In the genomic region with DNA sequence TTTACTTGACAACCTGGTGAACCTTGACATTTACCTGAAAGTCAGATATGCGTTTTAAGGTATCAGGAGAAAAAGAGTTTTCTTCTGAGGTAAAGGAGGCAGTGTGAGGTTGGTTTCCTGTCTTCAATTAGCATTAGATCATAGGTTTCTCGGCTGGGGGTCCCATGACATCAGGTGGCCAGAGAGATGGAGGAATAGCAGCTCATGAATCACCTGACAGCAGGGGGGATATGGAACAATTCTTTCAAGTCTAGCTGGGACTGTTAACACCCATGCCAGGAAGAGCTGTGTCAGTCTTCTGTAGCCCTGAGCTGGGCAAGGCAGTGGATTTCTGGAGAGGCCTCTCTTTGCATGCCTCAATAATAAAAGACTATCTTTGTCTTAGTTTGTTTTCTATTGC, we compare ENCODE assay signal across 1 cellular context.
A peak's percentile ranks its signal among the peaks of the same experiment; 100 is the strongest.
TF ChIP-seq lines count a peak whose summit lies in the region.

No MANE protein-coding gene starts in this region.

TF ChIP-seq in HEK293, 187 proteins besides CTCF, POLR2A, EP300 and RAD21 (continued from another document and continues in another):
- TF ChIP-seq MZF1 (tag by site-specific recombination; IDR thresholded peaks at IDR 0.05; ENCODE audit: borderline replicate concordance) (no peak), ZNF660 (tag by site-specific recombination; IDR thresholded peaks at IDR 0.05) (0 out of 2 replicates have a peak, but pooled peaks have one; percentile 52), ZNF777 (tag by site-specific recombination; IDR thresholded peaks at IDR 0.05; ENCODE audit: borderline replicate concordance) (no peak), ZNF837 (tag by site-specific recombination; IDR thresholded peaks at IDR 0.05) (no peak), ZNF248 (tag by site-specific recombination; IDR thresholded peaks at IDR 0.05) (no peak), ZNF16 (tag by site-specific recombination; IDR thresholded peaks at IDR 0.05; ENCODE audit: low read depth) (no peak), ZNF76 (tag by site-specific recombination; IDR thresholded peaks at IDR 0.05; ENCODE audit: borderline replicate concordance, low read depth) (no peak), ZNF658 (tag by site-specific recombination; IDR thresholded peaks at IDR 0.05) (no peak), BCL11A (tag by site-specific recombination; IDR thresholded peaks at IDR 0.05; ENCODE audit: low read depth) (0 out of 2 replicates have a peak, but pooled peaks have one; percentile 21), OVOL3 (tag by site-specific recombination; IDR thresholded peaks at IDR 0.05) (no peak), GLI4 (tag by site-specific recombination; IDR thresholded peaks at IDR 0.05) (no peak), ZNF621 (tag by site-specific recombination; IDR thresholded peaks at IDR 0.05) (no peak), ZNF544 (tag by site-specific recombination; IDR thresholded peaks at IDR 0.05) (no peak), ZIC2 (tag by site-specific recombination; IDR thresholded peaks at IDR 0.05) (peak; percentile 87), ZNF221 (tag by site-specific recombination; IDR thresholded peaks at IDR 0.05; ENCODE audit: borderline replicate concordance) (no peak), OSR2 (tag by site-specific recombination; IDR thresholded peaks at IDR 0.05) (no peak; the same call in 1 of the 2 replicates), FEZF1 (tag by site-specific recombination; IDR thresholded peaks at IDR 0.05) (no peak), ZBTB21 (tag by site-specific recombination; IDR thresholded peaks at IDR 0.05) (peak; percentile 80)
- TF ChIP-seq, protein P1, sequence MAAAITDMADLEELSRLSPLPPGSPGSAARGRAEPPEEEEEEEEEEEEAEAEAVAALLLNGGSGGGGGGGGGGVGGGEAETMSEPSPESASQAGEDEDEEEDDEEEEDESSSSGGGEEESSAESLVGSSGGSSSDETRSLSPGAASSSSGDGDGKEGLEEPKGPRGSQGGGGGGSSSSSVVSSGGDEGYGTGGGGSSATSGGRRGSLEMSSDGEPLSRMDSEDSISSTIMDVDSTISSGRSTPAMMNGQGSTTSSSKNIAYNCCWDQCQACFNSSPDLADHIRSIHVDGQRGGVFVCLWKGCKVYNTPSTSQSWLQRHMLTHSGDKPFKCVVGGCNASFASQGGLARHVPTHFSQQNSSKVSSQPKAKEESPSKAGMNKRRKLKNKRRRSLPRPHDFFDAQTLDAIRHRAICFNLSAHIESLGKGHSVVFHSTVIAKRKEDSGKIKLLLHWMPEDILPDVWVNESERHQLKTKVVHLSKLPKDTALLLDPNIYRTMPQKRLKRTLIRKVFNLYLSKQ (tag by site-specific recombination; IDR thresholded peaks at IDR 0.05; ENCODE audit: borderline replicate concordance) = no peak
- TF ChIP-seq, protein P2, sequence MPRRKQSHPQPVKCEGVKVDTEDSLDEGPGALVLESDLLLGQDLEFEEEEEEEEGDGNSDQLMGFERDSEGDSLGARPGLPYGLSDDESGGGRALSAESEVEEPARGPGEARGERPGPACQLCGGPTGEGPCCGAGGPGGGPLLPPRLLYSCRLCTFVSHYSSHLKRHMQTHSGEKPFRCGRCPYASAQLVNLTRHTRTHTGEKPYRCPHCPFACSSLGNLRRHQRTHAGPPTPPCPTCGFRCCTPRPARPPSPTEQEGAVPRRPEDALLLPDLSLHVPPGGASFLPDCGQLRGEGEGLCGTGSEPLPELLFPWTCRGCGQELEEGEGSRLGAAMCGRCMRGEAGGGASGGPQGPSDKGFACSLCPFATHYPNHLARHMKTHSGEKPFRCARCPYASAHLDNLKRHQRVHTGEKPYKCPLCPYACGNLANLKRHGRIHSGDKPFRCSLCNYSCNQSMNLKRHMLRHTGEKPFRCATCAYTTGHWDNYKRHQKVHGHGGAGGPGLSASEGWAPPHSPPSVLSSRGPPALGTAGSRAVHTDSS (tag by site-specific recombination; IDR thresholded peaks at IDR 0.05) = no peak; the same call in 1 of the 2 replicates
- TF ChIP-seq, protein P3, sequence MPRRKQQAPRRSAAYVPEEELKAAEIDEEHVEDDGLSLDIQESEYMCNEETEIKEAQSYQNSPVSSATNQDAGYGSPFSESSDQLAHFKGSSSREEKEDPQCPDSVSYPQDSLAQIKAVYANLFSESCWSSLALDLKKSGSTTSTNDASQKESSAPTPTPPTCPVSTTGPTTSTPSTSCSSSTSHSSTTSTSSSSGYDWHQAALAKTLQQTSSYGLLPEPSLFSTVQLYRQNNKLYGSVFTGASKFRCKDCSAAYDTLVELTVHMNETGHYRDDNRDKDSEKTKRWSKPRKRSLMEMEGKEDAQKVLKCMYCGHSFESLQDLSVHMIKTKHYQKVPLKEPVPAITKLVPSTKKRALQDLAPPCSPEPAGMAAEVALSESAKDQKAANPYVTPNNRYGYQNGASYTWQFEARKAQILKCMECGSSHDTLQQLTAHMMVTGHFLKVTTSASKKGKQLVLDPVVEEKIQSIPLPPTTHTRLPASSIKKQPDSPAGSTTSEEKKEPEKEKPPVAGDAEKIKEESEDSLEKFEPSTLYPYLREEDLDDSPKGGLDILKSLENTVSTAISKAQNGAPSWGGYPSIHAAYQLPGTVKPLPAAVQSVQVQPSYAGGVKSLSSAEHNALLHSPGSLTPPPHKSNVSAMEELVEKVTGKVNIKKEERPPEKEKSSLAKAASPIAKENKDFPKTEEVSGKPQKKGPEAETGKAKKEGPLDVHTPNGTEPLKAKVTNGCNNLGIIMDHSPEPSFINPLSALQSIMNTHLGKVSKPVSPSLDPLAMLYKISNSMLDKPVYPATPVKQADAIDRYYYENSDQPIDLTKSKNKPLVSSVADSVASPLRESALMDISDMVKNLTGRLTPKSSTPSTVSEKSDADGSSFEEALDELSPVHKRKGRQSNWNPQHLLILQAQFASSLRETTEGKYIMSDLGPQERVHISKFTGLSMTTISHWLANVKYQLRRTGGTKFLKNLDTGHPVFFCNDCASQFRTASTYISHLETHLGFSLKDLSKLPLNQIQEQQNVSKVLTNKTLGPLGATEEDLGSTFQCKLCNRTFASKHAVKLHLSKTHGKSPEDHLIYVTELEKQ (tag by site-specific recombination; IDR thresholded peaks at IDR 0.05; ENCODE audit: borderline replicate concordance) = peak; percentile 57; the same call in 1 of the 2 replicates
- TF ChIP-seq, protein P4, sequence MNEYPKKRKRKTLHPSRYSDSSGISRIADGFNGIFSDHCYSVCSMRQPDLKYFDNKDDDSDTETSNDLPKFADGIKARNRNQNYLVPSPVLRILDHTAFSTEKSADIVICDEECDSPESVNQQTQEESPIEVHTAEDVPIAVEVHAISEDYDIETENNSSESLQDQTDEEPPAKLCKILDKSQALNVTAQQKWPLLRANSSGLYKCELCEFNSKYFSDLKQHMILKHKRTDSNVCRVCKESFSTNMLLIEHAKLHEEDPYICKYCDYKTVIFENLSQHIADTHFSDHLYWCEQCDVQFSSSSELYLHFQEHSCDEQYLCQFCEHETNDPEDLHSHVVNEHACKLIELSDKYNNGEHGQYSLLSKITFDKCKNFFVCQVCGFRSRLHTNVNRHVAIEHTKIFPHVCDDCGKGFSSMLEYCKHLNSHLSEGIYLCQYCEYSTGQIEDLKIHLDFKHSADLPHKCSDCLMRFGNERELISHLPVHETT (tag by site-specific recombination; IDR thresholded peaks at IDR 0.05) = peak; percentile 75; the same call in 1 of the 2 replicates
- TF ChIP-seq, protein P5, sequence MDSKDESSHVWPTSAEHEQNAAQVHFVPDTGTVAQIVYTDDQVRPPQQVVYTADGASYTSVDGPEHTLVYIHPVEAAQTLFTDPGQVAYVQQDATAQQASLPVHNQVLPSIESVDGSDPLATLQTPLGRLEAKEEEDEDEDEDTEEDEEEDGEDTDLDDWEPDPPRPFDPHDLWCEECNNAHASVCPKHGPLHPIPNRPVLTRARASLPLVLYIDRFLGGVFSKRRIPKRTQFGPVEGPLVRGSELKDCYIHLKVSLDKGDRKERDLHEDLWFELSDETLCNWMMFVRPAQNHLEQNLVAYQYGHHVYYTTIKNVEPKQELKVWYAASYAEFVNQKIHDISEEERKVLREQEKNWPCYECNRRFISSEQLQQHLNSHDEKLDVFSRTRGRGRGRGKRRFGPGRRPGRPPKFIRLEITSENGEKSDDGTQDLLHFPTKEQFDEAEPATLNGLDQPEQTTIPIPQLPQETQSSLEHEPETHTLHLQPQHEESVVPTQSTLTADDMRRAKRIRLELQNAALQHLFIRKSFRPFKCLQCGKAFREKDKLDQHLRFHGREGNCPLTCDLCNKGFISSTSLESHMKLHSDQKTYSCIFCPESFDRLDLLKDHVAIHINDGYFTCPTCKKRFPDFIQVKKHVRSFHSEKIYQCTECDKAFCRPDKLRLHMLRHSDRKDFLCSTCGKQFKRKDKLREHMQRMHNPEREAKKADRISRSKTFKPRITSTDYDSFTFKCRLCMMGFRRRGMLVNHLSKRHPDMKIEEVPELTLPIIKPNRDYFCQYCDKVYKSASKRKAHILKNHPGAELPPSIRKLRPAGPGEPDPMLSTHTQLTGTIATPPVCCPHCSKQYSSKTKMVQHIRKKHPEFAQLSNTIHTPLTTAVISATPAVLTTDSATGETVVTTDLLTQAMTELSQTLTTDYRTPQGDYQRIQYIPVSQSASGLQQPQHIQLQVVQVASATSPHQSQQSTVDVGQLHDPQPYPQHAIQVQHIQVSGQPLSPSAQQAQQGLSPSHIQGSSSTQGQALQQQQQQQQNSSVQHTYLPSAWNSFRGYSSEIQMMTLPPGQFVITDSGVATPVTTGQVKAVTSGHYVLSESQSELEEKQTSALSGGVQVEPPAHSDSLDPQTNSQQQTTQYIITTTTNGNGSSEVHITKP (tag by site-specific recombination; IDR thresholded peaks at IDR 0.05) = no peak
- TF ChIP-seq, protein P6, sequence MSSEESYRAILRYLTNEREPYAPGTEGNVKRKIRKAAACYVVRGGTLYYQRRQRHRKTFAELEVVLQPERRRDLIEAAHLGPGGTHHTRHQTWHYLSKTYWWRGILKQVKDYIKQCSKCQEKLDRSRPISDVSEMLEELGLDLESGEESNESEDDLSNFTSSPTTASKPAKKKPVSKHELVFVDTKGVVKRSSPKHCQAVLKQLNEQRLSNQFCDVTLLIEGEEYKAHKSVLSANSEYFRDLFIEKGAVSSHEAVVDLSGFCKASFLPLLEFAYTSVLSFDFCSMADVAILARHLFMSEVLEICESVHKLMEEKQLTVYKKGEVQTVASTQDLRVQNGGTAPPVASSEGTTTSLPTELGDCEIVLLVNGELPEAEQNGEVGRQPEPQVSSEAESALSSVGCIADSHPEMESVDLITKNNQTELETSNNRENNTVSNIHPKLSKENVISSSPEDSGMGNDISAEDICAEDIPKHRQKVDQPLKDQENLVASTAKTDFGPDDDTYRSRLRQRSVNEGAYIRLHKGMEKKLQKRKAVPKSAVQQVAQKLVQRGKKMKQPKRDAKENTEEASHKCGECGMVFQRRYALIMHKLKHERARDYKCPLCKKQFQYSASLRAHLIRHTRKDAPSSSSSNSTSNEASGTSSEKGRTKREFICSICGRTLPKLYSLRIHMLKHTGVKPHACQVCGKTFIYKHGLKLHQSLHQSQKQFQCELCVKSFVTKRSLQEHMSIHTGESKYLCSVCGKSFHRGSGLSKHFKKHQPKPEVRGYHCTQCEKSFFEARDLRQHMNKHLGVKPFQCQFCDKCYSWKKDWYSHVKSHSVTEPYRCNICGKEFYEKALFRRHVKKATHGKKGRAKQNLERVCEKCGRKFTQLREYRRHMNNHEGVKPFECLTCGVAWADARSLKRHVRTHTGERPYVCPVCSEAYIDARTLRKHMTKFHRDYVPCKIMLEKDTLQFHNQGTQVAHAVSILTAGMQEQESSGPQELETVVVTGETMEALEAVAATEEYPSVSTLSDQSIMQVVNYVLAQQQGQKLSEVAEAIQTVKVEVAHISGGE (tag by site-specific recombination; conservative IDR thresholded peaks at IDR 0.05; ENCODE audit: low read depth) = no peak
- TF ChIP-seq, protein P7, sequence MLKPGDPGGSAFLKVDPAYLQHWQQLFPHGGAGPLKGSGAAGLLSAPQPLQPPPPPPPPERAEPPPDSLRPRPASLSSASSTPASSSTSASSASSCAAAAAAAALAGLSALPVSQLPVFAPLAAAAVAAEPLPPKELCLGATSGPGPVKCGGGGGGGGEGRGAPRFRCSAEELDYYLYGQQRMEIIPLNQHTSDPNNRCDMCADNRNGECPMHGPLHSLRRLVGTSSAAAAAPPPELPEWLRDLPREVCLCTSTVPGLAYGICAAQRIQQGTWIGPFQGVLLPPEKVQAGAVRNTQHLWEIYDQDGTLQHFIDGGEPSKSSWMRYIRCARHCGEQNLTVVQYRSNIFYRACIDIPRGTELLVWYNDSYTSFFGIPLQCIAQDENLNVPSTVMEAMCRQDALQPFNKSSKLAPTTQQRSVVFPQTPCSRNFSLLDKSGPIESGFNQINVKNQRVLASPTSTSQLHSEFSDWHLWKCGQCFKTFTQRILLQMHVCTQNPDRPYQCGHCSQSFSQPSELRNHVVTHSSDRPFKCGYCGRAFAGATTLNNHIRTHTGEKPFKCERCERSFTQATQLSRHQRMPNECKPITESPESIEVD (tag by site-specific recombination; IDR thresholded peaks at IDR 0.05) = peak; percentile 48; the same call in 1 of the 2 replicates
- TF ChIP-seq, protein P8, sequence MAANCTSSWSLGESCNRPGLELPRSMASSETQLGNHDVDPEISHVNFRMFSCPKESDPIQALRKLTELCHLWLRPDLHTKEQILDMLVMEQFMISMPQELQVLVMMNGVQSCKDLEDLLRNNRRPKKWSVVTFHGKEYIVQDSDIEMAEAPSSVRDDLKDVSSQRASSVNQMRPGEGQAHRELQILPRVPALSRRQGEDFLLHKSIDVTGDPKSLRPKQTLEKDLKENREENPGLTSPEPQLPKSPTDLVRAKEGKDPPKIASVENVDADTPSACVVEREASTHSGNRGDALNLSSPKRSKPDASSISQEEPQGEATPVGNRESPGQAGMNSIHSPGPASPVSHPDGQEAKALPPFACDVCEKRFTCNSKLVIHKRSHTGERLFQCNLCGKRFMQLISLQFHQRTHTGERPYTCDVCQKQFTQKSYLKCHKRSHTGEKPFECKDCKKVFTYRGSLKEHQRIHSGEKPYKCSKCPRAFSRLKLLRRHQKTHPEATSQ (tag by site-specific recombination; IDR thresholded peaks at IDR 0.05) = no peak
- TF ChIP-seq, protein P9, sequence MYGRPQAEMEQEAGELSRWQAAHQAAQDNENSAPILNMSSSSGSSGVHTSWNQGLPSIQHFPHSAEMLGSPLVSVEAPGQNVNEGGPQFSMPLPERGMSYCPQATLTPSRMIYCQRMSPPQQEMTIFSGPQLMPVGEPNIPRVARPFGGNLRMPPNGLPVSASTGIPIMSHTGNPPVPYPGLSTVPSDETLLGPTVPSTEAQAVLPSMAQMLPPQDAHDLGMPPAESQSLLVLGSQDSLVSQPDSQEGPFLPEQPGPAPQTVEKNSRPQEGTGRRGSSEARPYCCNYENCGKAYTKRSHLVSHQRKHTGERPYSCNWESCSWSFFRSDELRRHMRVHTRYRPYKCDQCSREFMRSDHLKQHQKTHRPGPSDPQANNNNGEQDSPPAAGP (tag by site-specific recombination; IDR thresholded peaks at IDR 0.05) = no peak
- TF ChIP-seq, protein P10, sequence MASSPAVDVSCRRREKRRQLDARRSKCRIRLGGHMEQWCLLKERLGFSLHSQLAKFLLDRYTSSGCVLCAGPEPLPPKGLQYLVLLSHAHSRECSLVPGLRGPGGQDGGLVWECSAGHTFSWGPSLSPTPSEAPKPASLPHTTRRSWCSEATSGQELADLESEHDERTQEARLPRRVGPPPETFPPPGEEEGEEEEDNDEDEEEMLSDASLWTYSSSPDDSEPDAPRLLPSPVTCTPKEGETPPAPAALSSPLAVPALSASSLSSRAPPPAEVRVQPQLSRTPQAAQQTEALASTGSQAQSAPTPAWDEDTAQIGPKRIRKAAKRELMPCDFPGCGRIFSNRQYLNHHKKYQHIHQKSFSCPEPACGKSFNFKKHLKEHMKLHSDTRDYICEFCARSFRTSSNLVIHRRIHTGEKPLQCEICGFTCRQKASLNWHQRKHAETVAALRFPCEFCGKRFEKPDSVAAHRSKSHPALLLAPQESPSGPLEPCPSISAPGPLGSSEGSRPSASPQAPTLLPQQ (tag by site-specific recombination; IDR thresholded peaks at IDR 0.05) = 0 out of 2 replicates have a peak, but pooled peaks have one; percentile 48
